Comparison of ENCODE assay signal across 1 cellular context in genomic region chr7:10706875-10707493, GRCh38.
TF ChIP-seq lines count a peak whose summit lies in the region.

No MANE protein-coding gene starts in this region.

TF ChIP-seq in GM12878, 131 proteins besides CTCF, POLR2A, EP300 and RAD21 (continued from another document):
- no peak for TF ChIP-seq CEBPZ (IDR thresholded peaks at IDR 0.05; ENCODE audit: low read depth, low read length)
